Comparison of ENCODE assay signal across 8 cellular contexts in genomic region chr22:19844423-19845368, GRCh38. TPM values are rescaled to one million over a fixed set of nuclear protein-coding genes. Genes with fewer than 3 reads are reported as not detected.
DNase-seq lines count a peak whose midpoint lies in the region; ATAC-seq and TF ChIP-seq lines count a peak whose summit lies in the region.

No MANE protein-coding gene starts in this region.

- peak; percentile 7 for TF ChIP-seq CTCF in AG09309 (IDR thresholded peaks at IDR 0.05; ENCODE audit: control insufficient read depth, insufficient read depth, low read depth, low read length, missing control alignments)
- no peak for TF ChIP-seq CTCF in HFFc6 (IDR thresholded peaks at IDR 0.05)

- DNase-seq in AG09309 (ENCODE audit: low read depth) (peak; percentile 14), HFFc6 (peak; percentile 59), cerebellar cortex (ENCODE audit: low spot score) (peak; percentile 48), midbrain (lab: John Stamatoyannopoulos, UW) (peak; percentile 57), GM19240 (ENCODE audit: insufficient read length, low spot score) (no peak), NCI-H1417 treated with DMSO at 0.1 percent for 48 hours (lab: John Stamatoyannopoulos, UW) (no peak), NCI-H2081 treated with DMSO at 0.1 percent for 48 hours (lab: John Stamatoyannopoulos, UW) (no peak)

- ATAC-seq in HG03469 (IDR thresholded peaks at IDR 0.05; ENCODE audit: unreplicated experiment), result no peak

- peak overlapping the region; percentile 48 for H3K4me3 Mint-ChIP-seq in HFFc6

- H3K9me3 Mint-ChIP-seq in HFFc6, result no peaks in the 10 kb centered on the region

- peaks cover 3% of the 10 kb centered on the region for H3K27me3 Mint-ChIP-seq in HFFc6 (ENCODE audit: insufficient read depth)

- peaks cover 2% of the 10 kb centered on the region for H3K36me3 Mint-ChIP-seq in HFFc6 (ENCODE audit: low read depth)

- peak overlapping the region; percentile 84 for H3K27ac Mint-ChIP-seq in HFFc6

- H3K4me1 Mint-ChIP-seq in HFFc6 (ENCODE audit: low read depth), result peaks cover 58% of the 10 kb centered on the region

- no peak overlapping the region for H3K4me3 ChIP-seq in AG09309 (ENCODE audit: control insufficient read depth, low read depth, low read length)

RNA-seq across cellular contexts. Expression of gene GNB1L, which starts 10.0 kb away (rescaled TPM):
- total RNA-seq in HFFc6 (2021; fragmentation: NEBNext Ultra II Directional; extraction: Animal tissue kit (Norgen Biotek cat#: 25700)), result 1 to 10 TPM; 6.6 to 9.6 (median 7.6) TPM

RNA-seq across cellular contexts. Expression of gene RTL10, which starts 10.0 kb away (rescaled TPM):
- total RNA-seq in HFFc6 (2021; fragmentation: NEBNext Ultra II Directional; extraction: Animal tissue kit (Norgen Biotek cat#: 25700)), result 10 to 100 TPM; 17.4 to 22.7 (median 19.2) TPM

Comparison
In these comparisons a context has a peak if more than half of its experiments do, and no peak if none do; other contexts are left out.
1. DNase-seq: peak in AG09309 (single experiment), HFFc6 (single experiment), cerebellar cortex (single experiment) and midbrain (single experiment); none in GM19240 (single experiment), NCI-H1417 treated with DMSO at 0.1 percent for 48 hours (single experiment) and NCI-H2081 treated with DMSO at 0.1 percent for 48 hours (single experiment).